8 cellular contexts compared by ENCODE assay signal in genomic region chr7:50304911-50305621, GRCh38. TPM values are rescaled to one million over a fixed set of nuclear protein-coding genes. Genes with fewer than 3 reads are reported as not detected.
A peak's percentile ranks its signal among the peaks of the same experiment; 100 is the strongest.
DNase-seq lines count a peak whose midpoint lies in the region; ATAC-seq and TF ChIP-seq lines count a peak whose summit lies in the region.

No MANE protein-coding gene starts in this region.

- H3K4me3 Mint-ChIP-seq in activated naive CD4-positive, alpha-beta T cell treated with anti-CD3 and anti-CD28 coated beads for 36 hours: peak overlapping the region; percentile 95
- H3K4me3 Mint-ChIP-seq in type B pancreatic cell (peak overlapping the region; percentile 80), HFFc6 (no peak overlapping the region)

- H3K4me1 ChIP-seq in lung (ENCODE audit: control insufficient read depth in 2 of 2, insufficient read depth in 2 of 2, low read length in 2 of 2): peaks cover 0 to 6% of the 10 kb centered on the region in 2 donors

- H3K4me3 ChIP-seq in GM12875 (ENCODE audit: low read depth, low read length) (peak overlapping the region; percentile 65), lung (peak overlapping the region; percentile 19)

- peaks cover 11% of the 10 kb centered on the region for H3K27me3 ChIP-seq in lung (ENCODE audit: control insufficient read depth, insufficient read depth)

- peaks cover 49% of the 10 kb centered on the region for H3K36me3 Mint-ChIP-seq in activated naive CD4-positive, alpha-beta T cell treated with anti-CD3 and anti-CD28 coated beads for 36 hours (ENCODE audit: low read depth)
- H3K36me3 Mint-ChIP-seq in type B pancreatic cell (no peaks in the 10 kb centered on the region), HFFc6 (ENCODE audit: low read depth) (no peaks in the 10 kb centered on the region)

- no peaks in the 10 kb centered on the region for H3K36me3 ChIP-seq in lung (ENCODE audit: control insufficient read depth in 2 of 2, insufficient read depth in 2 of 2, low read length in 2 of 2)

- H3K27ac ChIP-seq in lung (ENCODE audit: low read depth in 1 of 2, low read length in 1 of 2): peak overlapping the region in 1 of 2 donors; percentile 85

- no peaks in the 10 kb centered on the region for H3K27me3 Mint-ChIP-seq in activated naive CD4-positive, alpha-beta T cell treated with anti-CD3 and anti-CD28 coated beads for 36 hours (ENCODE audit: low read depth)
- H3K27me3 Mint-ChIP-seq in type B pancreatic cell (peaks cover 80% of the 10 kb centered on the region), HFFc6 (ENCODE audit: insufficient read depth) (peaks cover 11% of the 10 kb centered on the region)

- H3K27ac Mint-ChIP-seq in activated naive CD4-positive, alpha-beta T cell treated with anti-CD3 and anti-CD28 coated beads for 36 hours: peak overlapping the region; percentile 99
- H3K27ac Mint-ChIP-seq in type B pancreatic cell (no peak overlapping the region), HFFc6 (no peak overlapping the region)

- peaks cover 29% of the 10 kb centered on the region for H3K4me1 Mint-ChIP-seq in activated naive CD4-positive, alpha-beta T cell treated with anti-CD3 and anti-CD28 coated beads for 36 hours (ENCODE audit: low read depth)
- H3K4me1 Mint-ChIP-seq in type B pancreatic cell (ENCODE audit: unreplicated experiment) (peaks cover 11% of the 10 kb centered on the region), HFFc6 (ENCODE audit: low read depth) (no peaks in the 10 kb centered on the region)

- ATAC-seq in GM21717 (IDR thresholded peaks at IDR 0.05; ENCODE audit: unreplicated experiment) (peak; percentile 41), lung (ENCODE audit: insufficient read depth, low FRiP score) (peak; percentile 46)

- CTCF ChIA-PET in activated naive CD4-positive, alpha-beta T cell treated with anti-CD3 and anti-CD28 coated beads for 36 hours (lab: Charles Lee): interaction anchor here (0.6 to 10.3 kb wide), 9 partner anchors 10 to 160 kb away, joined by 3 to 84 read pairs (median 5); no protein-coding TSS in a partner anchor

- WGBS in lung, 2 donors: 4 to 10% methylated on average over 20 of the region's 20 CpGs

- no peak for TF ChIP-seq CTCF in GM12875 (IDR thresholded peaks at IDR 0.05; ENCODE audit: borderline replicate concordance, insufficient read depth, low read depth, low read length)
- no peak for TF ChIP-seq CTCF in lung (IDR thresholded peaks at IDR 0.05; ENCODE audit: control extremely low read depth, extremely low read depth)
- no peak for TF ChIP-seq CTCF in type B pancreatic cell (conservative IDR thresholded peaks at IDR 0.05)
- no peak for TF ChIP-seq CTCF in HFFc6 (IDR thresholded peaks at IDR 0.05)

- intact Hi-C loops in activated naive CD4-positive, alpha-beta T cell treated with anti-CD3 and anti-CD28 coated beads for 36 hours (cut with micrococcal nuclease): loop anchor here (1.0 kb wide), 2 partner anchors 38 to 99 kb away; no protein-coding TSS in a partner anchor

- no peaks in the 10 kb centered on the region for H3K9me3 Mint-ChIP-seq in activated naive CD4-positive, alpha-beta T cell treated with anti-CD3 and anti-CD28 coated beads for 36 hours
- H3K9me3 Mint-ChIP-seq in type B pancreatic cell (no peaks in the 10 kb centered on the region), HFFc6 (no peaks in the 10 kb centered on the region; the same call in 1 of the 2 replicates)

- peak; percentile 39 for DNase-seq in MV-4-11 (lab: John Stamatoyannopoulos, UW)
- DNase-seq in activated naive CD4-positive, alpha-beta T cell treated with anti-CD3 and anti-CD28 coated beads for 36 hours: peak; percentile 63
- no peak for DNase-seq in lung (ENCODE audit: low spot score)
- no peak for DNase-seq in type B pancreatic cell (ENCODE audit: extremely low spot score, unreplicated experiment)
- DNase-seq in AG08395 (ENCODE audit: low spot score): no peak
- no peak for DNase-seq in HFFc6

- H3K9me3 ChIP-seq in lung (ENCODE audit: control insufficient read depth in 2 of 2, insufficient read depth in 1 of 2, low read length in 1 of 2): peaks cover 0 to 2% of the 10 kb centered on the region in 2 donors

RNA-seq across cellular contexts. Expression of gene IKZF1, which starts 0.6 kb away (rescaled TPM):
- total RNA-seq in activated naive CD4-positive, alpha-beta T cell treated with anti-CD3 and anti-CD28 coated beads for 36 hours: 100 to 1,000 TPM; 213 to 226 TPM
- 10 to 100 TPM; 20.7 to 37.8 TPM for total RNA-seq in lung
- polyA plus RNA-seq in lung: 10 to 100 TPM in 1 of 2 donors, 1 to 10 TPM in 1; 4.0 to 16.3 TPM
- 1.0 and 2.0 TPM in 2 replicates for total RNA-seq in type B pancreatic cell (ENCODE audit: low replicate concordance)
- not detected for total RNA-seq in HFFc6 (2021; fragmentation: NEBNext Ultra II Directional; extraction: Animal tissue kit (Norgen Biotek cat#: 25700))

Comparison
In these comparisons a context has a peak if more than half of its experiments do, and no peak if none do; other contexts are left out.
1. DNase-seq: peak in MV-4-11 (single experiment) and activated naive CD4-positive, alpha-beta T cell treated with anti-CD3 and anti-CD28 coated beads for 36 hours (single experiment); none in lung (single experiment), type B pancreatic cell (single experiment), AG08395 (single experiment) and HFFc6 (single experiment).